ENCODE assay signal across 8 cellular contexts in genomic region chr5:17218353-17219005, GRCh38. TPM values are rescaled to one million over a fixed set of nuclear protein-coding genes. Genes with fewer than 3 reads are reported as not detected.
A peak's percentile ranks its signal among the peaks of the same experiment; 100 is the strongest.
DNase-seq lines count a peak whose midpoint lies in the region; ATAC-seq and TF ChIP-seq lines count a peak whose summit lies in the region.

No MANE protein-coding gene starts in this region.

- H3K27me3 Mint-ChIP-seq in dendritic cell treated with granulocyte-macrophage colony-stimulating factor and Interleukin-4, amounts not matched to agents 40 ng/mL and 50 ng/mL, for 4 days = peaks cover 17% of the 10 kb centered on the region
- no peaks in the 10 kb centered on the region for H3K27me3 Mint-ChIP-seq in memory B cell

- no peaks in the 10 kb centered on the region for H3K9me3 Mint-ChIP-seq in dendritic cell treated with granulocyte-macrophage colony-stimulating factor and Interleukin-4, amounts not matched to agents 40 ng/mL and 50 ng/mL, for 4 days
- H3K9me3 Mint-ChIP-seq in memory B cell = no peaks in the 10 kb centered on the region

- DNase-seq in NCI-H1694 treated with DMSO at 0.1 percent for 48 hours (lab: John Stamatoyannopoulos, UW) = peak; percentile 6
- DNase-seq in NCI-H1694 (lab: John Stamatoyannopoulos, UW) = no peak
- peak; percentile 56 for DNase-seq in HCEC 1CT
- DNase-seq in NCI-H748 treated with DMSO at 0.1 percent for 48 hours (lab: John Stamatoyannopoulos, UW) = peak; percentile 80
- peak in 1 of 2 donors; percentile 47 for DNase-seq in memory B cell (ENCODE audit: low spot score in 2 of 2)
- no peak for DNase-seq in tibial nerve (ENCODE audit: low spot score in 2 of 2)
- DNase-seq in NCI-H510A (lab: John Stamatoyannopoulos, UW) = no peak

- TF ChIP-seq EP300 in tibial nerve (IDR thresholded peaks at IDR 0.05) = no peak

- peak overlapping the region; percentile 63 for H3K27ac Mint-ChIP-seq in dendritic cell treated with granulocyte-macrophage colony-stimulating factor and Interleukin-4, amounts not matched to agents 40 ng/mL and 50 ng/mL, for 4 days
- H3K27ac Mint-ChIP-seq in memory B cell = peak overlapping the region; percentile 99

- H3K4me1 ChIP-seq in tibial nerve = peaks cover 0 to 27% (median 3%) of the 10 kb centered on the region in 4 donors

- H3K9me3 ChIP-seq in tibial nerve = no peaks in the 10 kb centered on the region

- 0 to 1% methylated on average over 29 to 41 of the region's 45 CpGs for WGBS in tibial nerve, 2 donors

- H3K4me3 Mint-ChIP-seq in dendritic cell treated with granulocyte-macrophage colony-stimulating factor and Interleukin-4, amounts not matched to agents 40 ng/mL and 50 ng/mL, for 4 days = peak overlapping the region; percentile 78
- H3K4me3 Mint-ChIP-seq in memory B cell = peak overlapping the region; percentile 94

- peaks cover 24% of the 10 kb centered on the region for H3K4me1 Mint-ChIP-seq in dendritic cell treated with granulocyte-macrophage colony-stimulating factor and Interleukin-4, amounts not matched to agents 40 ng/mL and 50 ng/mL, for 4 days (ENCODE audit: low read depth)
- peaks cover 45% of the 10 kb centered on the region for H3K4me1 Mint-ChIP-seq in memory B cell

- H3K27ac ChIP-seq in tibial nerve = peak overlapping the region; percentile 31 to 77 (median 62)

- TF ChIP-seq CTCF in tibial nerve (IDR thresholded peaks at IDR 0.05) = no peak

- no peaks in the 10 kb centered on the region for H3K36me3 ChIP-seq in tibial nerve

- intact Hi-C loops in dendritic cell treated with granulocyte-macrophage colony-stimulating factor and Interleukin-4, amounts not matched to agents 40 ng/mL and 50 ng/mL, for 4 days (cut with micrococcal nuclease) = loop anchor here (10.0 kb wide), 1 partner anchor 696 kb away; no protein-coding TSS in a partner anchor

- no peak for ATAC-seq in memory B cell (ENCODE audit: low read depth)

- peaks cover 0 to 33% of the 10 kb centered on the region in 2 donors for H3K27me3 ChIP-seq in tibial nerve

- TF ChIP-seq POLR2A in tibial nerve (IDR thresholded peaks at IDR 0.05) = no peak

- no peaks in the 10 kb centered on the region for H3K36me3 Mint-ChIP-seq in dendritic cell treated with granulocyte-macrophage colony-stimulating factor and Interleukin-4, amounts not matched to agents 40 ng/mL and 50 ng/mL, for 4 days (ENCODE audit: low read depth)
- H3K36me3 Mint-ChIP-seq in memory B cell = peaks cover 4% of the 10 kb centered on the region

- peak overlapping the region; percentile 40 to 62 (median 58) for H3K4me3 ChIP-seq in tibial nerve

RNA-seq across cellular contexts. Expression of gene BASP1, which starts 1.0 kb away (rescaled TPM):
- total RNA-seq in tibial nerve = 10 to 100 TPM; 46.0 to 54.6 (median 49.8) TPM

Comparison
In these comparisons a context has a peak if more than half of its experiments do, and no peak if none do; other contexts are left out.
1. DNase-seq: peak in NCI-H1694 treated with DMSO at 0.1 percent for 48 hours (single experiment), HCEC 1CT (single experiment) and NCI-H748 treated with DMSO at 0.1 percent for 48 hours (single experiment); none in NCI-H1694 (single experiment), tibial nerve (0 of 2) and NCI-H510A (single experiment).